Comparison of ENCODE assay signal across 2 cellular contexts in genomic region chr4:48286060-48286459, GRCh38. TPM values are rescaled to one million over a fixed set of nuclear protein-coding genes. Genes with fewer than 3 reads are reported as not detected.
"Had no signal": no experiment of that assay in that cellular context is flagged by ENCODE, and none has a peak within 500 bp of the region (broad histone marks: within the 10 kb centered on the region; RNA-seq: fewer than 3 reads in every experiment).

No MANE protein-coding gene starts in this region.

RNA-seq across cellular contexts. Expression of gene TEC, which starts 16.4 kb away (rescaled TPM):
- total RNA-seq: osteocyte had no signal
- polyA plus RNA-seq: neural cell had no signal
